Comparison of ENCODE assay signal across 1 cellular context in the genomic region with DNA sequence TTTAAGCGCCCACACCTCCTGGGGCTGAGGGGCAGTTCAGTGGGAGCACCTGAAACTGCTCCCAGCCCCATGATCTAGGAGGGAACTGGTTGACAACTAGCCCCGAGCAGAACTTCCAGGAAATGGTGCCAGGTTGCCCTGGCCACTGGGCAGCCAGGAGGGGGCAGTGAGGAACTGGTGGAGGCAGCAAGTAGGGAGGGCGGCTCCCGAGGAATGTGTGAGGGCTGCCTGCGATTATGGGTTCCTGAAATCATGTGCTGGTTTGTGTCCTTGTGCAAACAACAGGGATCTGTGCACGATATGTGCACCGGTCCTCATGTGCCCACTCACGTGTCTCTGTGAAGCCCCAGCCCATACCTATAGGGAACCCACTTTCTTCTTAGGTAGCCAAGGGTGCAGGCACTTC.
TF ChIP-seq lines count a peak whose summit lies in the region.

No MANE protein-coding gene starts in this region.

TF ChIP-seq in GM12878, 131 proteins besides CTCF, POLR2A, EP300 and RAD21:
- TF ChIP-seq YY1 (IDR thresholded peaks at IDR 0.05; ENCODE audit: low read depth, low read length) (0 out of 2 replicates have a peak, but pooled peaks have one; percentile 9), BCL3 (IDR thresholded peaks at IDR 0.05; ENCODE audit: borderline replicate concordance, insufficient read depth, low read depth, low read length, poor library complexity, severe bottlenecking) (peak; percentile 6), HDAC6 (IDR thresholded peaks at IDR 0.05; ENCODE audit: unreplicated experiment) (no peak), POLR2AphosphoS2 (IDR thresholded peaks at IDR 0.05; ENCODE audit: low read depth, low read length) (0 out of 2 replicates have a peak, but pooled peaks have one; percentile 53), POLR2AphosphoS5 (IDR thresholded peaks at IDR 0.05; ENCODE audit: low read length) (peak; percentile 61; the same call in 1 of the 2 replicates), BMI1 (IDR thresholded peaks at IDR 0.05; ENCODE audit: borderline replicate concordance) (no peak), CHD4 (IDR thresholded peaks at IDR 0.05) (no peak)
- TF ChIP-seq, protein P1, sequence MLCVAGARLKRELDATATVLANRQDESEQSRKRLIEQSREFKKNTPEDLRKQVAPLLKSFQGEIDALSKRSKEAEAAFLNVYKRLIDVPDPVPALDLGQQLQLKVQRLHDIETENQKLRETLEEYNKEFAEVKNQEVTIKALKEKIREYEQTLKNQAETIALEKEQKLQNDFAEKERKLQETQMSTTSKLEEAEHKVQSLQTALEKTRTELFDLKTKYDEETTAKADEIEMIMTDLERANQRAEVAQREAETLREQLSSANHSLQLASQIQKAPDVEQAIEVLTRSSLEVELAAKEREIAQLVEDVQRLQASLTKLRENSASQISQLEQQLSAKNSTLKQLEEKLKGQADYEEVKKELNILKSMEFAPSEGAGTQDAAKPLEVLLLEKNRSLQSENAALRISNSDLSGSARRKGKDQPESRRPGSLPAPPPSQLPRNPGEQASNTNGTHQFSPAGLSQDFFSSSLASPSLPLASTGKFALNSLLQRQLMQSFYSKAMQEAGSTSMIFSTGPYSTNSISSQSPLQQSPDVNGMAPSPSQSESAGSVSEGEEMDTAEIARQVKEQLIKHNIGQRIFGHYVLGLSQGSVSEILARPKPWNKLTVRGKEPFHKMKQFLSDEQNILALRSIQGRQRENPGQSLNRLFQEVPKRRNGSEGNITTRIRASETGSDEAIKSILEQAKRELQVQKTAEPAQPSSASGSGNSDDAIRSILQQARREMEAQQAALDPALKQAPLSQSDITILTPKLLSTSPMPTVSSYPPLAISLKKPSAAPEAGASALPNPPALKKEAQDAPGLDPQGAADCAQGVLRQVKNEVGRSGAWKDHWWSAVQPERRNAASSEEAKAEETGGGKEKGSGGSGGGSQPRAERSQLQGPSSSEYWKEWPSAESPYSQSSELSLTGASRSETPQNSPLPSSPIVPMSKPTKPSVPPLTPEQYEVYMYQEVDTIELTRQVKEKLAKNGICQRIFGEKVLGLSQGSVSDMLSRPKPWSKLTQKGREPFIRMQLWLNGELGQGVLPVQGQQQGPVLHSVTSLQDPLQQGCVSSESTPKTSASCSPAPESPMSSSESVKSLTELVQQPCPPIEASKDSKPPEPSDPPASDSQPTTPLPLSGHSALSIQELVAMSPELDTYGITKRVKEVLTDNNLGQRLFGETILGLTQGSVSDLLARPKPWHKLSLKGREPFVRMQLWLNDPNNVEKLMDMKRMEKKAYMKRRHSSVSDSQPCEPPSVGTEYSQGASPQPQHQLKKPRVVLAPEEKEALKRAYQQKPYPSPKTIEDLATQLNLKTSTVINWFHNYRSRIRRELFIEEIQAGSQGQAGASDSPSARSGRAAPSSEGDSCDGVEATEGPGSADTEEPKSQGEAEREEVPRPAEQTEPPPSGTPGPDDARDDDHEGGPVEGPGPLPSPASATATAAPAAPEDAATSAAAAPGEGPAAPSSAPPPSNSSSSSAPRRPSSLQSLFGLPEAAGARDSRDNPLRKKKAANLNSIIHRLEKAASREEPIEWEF (IDR thresholded peaks at IDR 0.05; ENCODE audit: insufficient replicate concordance, low read depth, low read length): no peak
- TF ChIP-seq, protein P2, sequence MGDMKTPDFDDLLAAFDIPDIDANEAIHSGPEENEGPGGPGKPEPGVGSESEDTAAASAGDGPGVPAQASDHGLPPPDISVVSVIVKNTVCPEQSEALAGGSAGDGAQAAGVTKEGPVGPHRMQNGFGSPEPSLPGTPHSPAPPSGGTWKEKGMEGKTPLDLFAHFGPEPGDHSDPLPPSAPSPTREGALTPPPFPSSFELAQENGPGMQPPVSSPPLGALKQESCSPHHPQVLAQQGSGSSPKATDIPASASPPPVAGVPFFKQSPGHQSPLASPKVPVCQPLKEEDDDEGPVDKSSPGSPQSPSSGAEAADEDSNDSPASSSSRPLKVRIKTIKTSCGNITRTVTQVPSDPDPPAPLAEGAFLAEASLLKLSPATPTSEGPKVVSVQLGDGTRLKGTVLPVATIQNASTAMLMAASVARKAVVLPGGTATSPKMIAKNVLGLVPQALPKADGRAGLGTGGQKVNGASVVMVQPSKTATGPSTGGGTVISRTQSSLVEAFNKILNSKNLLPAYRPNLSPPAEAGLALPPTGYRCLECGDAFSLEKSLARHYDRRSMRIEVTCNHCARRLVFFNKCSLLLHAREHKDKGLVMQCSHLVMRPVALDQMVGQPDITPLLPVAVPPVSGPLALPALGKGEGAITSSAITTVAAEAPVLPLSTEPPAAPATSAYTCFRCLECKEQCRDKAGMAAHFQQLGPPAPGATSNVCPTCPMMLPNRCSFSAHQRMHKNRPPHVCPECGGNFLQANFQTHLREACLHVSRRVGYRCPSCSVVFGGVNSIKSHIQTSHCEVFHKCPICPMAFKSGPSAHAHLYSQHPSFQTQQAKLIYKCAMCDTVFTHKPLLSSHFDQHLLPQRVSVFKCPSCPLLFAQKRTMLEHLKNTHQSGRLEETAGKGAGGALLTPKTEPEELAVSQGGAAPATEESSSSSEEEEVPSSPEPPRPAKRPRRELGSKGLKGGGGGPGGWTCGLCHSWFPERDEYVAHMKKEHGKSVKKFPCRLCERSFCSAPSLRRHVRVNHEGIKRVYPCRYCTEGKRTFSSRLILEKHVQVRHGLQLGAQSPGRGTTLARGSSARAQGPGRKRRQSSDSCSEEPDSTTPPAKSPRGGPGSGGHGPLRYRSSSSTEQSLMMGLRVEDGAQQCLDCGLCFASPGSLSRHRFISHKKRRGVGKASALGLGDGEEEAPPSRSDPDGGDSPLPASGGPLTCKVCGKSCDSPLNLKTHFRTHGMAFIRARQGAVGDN (IDR thresholded peaks at IDR 0.05): no peak
TF ChIP-seq in GM12878: peak in this region for 4.
